1 cellular context compared by ENCODE assay signal in the genomic region with DNA sequence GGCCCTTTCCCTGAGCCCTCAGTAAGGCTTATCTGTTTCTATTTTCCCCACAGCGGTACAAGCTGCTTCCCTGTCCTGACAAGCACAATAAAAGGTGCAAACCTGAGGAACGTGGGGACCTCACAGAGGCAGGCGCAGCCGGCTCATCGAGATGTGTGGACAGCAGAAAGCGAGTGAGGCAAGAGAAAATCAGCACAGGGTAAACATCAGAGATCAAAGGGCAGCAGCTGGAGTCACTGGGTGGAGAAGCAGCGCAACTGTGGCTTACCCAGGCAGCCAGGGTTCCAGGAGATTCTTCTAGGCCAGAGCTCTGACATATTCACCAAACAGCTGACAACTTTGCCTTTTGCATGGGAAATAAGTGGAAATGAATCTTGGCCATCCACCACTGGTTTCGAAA.
TF ChIP-seq lines count a peak whose summit lies in the region.

No MANE protein-coding gene starts in this region.

TF ChIP-seq in HepG2, 621 proteins besides CTCF, POLR2A, EP300 and RAD21 (continued from another document and continues in another):
- TF ChIP-seq, protein P1, sequence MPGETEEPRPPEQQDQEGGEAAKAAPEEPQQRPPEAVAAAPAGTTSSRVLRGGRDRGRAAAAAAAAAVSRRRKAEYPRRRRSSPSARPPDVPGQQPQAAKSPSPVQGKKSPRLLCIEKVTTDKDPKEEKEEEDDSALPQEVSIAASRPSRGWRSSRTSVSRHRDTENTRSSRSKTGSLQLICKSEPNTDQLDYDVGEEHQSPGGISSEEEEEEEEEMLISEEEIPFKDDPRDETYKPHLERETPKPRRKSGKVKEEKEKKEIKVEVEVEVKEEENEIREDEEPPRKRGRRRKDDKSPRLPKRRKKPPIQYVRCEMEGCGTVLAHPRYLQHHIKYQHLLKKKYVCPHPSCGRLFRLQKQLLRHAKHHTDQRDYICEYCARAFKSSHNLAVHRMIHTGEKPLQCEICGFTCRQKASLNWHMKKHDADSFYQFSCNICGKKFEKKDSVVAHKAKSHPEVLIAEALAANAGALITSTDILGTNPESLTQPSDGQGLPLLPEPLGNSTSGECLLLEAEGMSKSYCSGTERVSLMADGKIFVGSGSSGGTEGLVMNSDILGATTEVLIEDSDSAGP (CRISPR knock-in tag; IDR thresholded peaks at IDR 0.05; ENCODE audit: borderline replicate concordance): no peak
- TF ChIP-seq, protein P2, sequence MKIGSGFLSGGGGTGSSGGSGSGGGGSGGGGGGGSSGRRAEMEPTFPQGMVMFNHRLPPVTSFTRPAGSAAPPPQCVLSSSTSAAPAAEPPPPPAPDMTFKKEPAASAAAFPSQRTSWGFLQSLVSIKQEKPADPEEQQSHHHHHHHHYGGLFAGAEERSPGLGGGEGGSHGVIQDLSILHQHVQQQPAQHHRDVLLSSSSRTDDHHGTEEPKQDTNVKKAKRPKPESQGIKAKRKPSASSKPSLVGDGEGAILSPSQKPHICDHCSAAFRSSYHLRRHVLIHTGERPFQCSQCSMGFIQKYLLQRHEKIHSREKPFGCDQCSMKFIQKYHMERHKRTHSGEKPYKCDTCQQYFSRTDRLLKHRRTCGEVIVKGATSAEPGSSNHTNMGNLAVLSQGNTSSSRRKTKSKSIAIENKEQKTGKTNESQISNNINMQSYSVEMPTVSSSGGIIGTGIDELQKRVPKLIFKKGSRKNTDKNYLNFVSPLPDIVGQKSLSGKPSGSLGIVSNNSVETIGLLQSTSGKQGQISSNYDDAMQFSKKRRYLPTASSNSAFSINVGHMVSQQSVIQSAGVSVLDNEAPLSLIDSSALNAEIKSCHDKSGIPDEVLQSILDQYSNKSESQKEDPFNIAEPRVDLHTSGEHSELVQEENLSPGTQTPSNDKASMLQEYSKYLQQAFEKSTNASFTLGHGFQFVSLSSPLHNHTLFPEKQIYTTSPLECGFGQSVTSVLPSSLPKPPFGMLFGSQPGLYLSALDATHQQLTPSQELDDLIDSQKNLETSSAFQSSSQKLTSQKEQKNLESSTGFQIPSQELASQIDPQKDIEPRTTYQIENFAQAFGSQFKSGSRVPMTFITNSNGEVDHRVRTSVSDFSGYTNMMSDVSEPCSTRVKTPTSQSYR (CRISPR knock-in tag; IDR thresholded peaks at IDR 0.05; ENCODE audit: borderline replicate concordance): peak; percentile 52
- TF ChIP-seq BRCA1 (CRISPR knock-in tag; IDR thresholded peaks at IDR 0.05) (no peak), ZNF234 (CRISPR knock-in tag; conservative IDR thresholded peaks at IDR 0.05) (no peak), AGO1 (IDR thresholded peaks at IDR 0.05; ENCODE audit: low read depth, low read length, poor library complexity, severe bottlenecking) (no peak), PAX8 (CRISPR knock-in tag; IDR thresholded peaks at IDR 0.05; ENCODE audit: borderline replicate concordance) (no peak), ZNF589 (CRISPR knock-in tag; conservative IDR thresholded peaks at IDR 0.05) (no peak), ATM (IDR thresholded peaks at IDR 0.05; ENCODE audit: borderline replicate concordance) (no peak), MAFG (CRISPR knock-in tag; IDR thresholded peaks at IDR 0.05) (no peak), ZNF850 (CRISPR knock-in tag; conservative IDR thresholded peaks at IDR 0.05) (no peak), JARID2 (CRISPR knock-in tag; IDR thresholded peaks at IDR 0.05; ENCODE audit: insufficient replicate concordance) (no peak), ZNF335 (CRISPR knock-in tag; IDR thresholded peaks at IDR 0.05) (no peak), NBN (conservative IDR thresholded peaks at IDR 0.05) (no peak), ZNF121 (CRISPR knock-in tag; IDR thresholded peaks at IDR 0.05) (no peak), ZNF557 (CRISPR knock-in tag; IDR thresholded peaks at IDR 0.05) (no peak), ELF4 (CRISPR knock-in tag; IDR thresholded peaks at IDR 0.05; ENCODE audit: borderline replicate concordance) (no peak), ZNF264 (CRISPR knock-in tag; IDR thresholded peaks at IDR 0.05) (0 out of 2 replicates have a peak, but pooled peaks have one; percentile 38), ZSCAN20 (CRISPR knock-in tag; IDR thresholded peaks at IDR 0.05; ENCODE audit: borderline replicate concordance) (no peak), KDM1A (CRISPR knock-in tag; IDR thresholded peaks at IDR 0.05) (peak; percentile 98), MATR3 (CRISPR knock-in tag; IDR thresholded peaks at IDR 0.05) (no peak), SNRNP70 (IDR thresholded peaks at IDR 0.05; ENCODE audit: low read depth, low read length) (no peak), ZNF24 (IDR thresholded peaks at IDR 0.05) (no peak), NR2C2 (CRISPR knock-in tag; IDR thresholded peaks at IDR 0.05; ENCODE audit: borderline replicate concordance) (peak; percentile 55), SUZ12 (IDR thresholded peaks at IDR 0.05; ENCODE audit: low read depth, low read length) (no peak), ZNF225 (CRISPR knock-in tag; IDR thresholded peaks at IDR 0.05) (no peak), NAIF1 (CRISPR knock-in tag; IDR thresholded peaks at IDR 0.05; ENCODE audit: borderline replicate concordance) (no peak), PHF5A (CRISPR knock-in tag; IDR thresholded peaks at IDR 0.05; ENCODE audit: low read depth, unreplicated experiment) (no peak)
- TF ChIP-seq, protein P3, sequence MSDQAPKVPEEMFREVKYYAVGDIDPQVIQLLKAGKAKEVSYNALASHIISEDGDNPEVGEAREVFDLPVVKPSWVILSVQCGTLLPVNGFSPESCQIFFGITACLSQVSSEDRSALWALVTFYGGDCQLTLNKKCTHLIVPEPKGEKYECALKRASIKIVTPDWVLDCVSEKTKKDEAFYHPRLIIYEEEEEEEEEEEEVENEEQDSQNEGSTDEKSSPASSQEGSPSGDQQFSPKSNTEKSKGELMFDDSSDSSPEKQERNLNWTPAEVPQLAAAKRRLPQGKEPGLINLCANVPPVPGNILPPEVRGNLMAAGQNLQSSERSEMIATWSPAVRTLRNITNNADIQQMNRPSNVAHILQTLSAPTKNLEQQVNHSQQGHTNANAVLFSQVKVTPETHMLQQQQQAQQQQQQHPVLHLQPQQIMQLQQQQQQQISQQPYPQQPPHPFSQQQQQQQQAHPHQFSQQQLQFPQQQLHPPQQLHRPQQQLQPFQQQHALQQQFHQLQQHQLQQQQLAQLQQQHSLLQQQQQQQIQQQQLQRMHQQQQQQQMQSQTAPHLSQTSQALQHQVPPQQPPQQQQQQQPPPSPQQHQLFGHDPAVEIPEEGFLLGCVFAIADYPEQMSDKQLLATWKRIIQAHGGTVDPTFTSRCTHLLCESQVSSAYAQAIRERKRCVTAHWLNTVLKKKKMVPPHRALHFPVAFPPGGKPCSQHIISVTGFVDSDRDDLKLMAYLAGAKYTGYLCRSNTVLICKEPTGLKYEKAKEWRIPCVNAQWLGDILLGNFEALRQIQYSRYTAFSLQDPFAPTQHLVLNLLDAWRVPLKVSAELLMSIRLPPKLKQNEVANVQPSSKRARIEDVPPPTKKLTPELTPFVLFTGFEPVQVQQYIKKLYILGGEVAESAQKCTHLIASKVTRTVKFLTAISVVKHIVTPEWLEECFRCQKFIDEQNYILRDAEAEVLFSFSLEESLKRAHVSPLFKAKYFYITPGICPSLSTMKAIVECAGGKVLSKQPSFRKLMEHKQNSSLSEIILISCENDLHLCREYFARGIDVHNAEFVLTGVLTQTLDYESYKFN (CRISPR knock-in tag; conservative IDR thresholded peaks at IDR 0.05): peak; percentile 68; the same call in 1 of the 2 replicates
- TF ChIP-seq, protein P4, sequence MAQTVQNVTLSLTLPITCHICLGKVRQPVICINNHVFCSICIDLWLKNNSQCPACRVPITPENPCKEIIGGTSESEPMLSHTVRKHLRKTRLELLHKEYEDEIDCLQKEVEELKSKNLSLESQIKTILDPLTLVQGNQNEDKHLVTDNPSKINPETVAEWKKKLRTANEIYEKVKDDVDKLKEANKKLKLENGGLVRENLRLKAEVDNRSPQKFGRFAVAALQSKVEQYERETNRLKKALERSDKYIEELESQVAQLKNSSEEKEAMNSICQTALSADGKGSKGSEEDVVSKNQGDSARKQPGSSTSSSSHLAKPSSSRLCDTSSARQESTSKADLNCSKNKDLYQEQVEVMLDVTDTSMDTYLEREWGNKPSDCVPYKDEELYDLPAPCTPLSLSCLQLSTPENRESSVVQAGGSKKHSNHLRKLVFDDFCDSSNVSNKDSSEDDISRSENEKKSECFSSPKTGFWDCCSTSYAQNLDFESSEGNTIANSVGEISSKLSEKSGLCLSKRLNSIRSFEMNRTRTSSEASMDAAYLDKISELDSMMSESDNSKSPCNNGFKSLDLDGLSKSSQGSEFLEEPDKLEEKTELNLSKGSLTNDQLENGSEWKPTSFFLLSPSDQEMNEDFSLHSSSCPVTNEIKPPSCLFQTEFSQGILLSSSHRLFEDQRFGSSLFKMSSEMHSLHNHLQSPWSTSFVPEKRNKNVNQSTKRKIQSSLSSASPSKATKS (CRISPR knock-in tag; IDR thresholded peaks at IDR 0.05): no peak
- TF ChIP-seq, protein P5, sequence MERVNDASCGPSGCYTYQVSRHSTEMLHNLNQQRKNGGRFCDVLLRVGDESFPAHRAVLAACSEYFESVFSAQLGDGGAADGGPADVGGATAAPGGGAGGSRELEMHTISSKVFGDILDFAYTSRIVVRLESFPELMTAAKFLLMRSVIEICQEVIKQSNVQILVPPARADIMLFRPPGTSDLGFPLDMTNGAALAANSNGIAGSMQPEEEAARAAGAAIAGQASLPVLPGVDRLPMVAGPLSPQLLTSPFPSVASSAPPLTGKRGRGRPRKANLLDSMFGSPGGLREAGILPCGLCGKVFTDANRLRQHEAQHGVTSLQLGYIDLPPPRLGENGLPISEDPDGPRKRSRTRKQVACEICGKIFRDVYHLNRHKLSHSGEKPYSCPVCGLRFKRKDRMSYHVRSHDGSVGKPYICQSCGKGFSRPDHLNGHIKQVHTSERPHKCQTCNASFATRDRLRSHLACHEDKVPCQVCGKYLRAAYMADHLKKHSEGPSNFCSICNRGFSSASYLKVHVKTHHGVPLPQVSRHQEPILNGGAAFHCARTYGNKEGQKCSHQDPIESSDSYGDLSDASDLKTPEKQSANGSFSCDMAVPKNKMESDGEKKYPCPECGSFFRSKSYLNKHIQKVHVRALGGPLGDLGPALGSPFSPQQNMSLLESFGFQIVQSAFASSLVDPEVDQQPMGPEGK (CRISPR knock-in tag; IDR thresholded peaks at IDR 0.05): 0 out of 2 replicates have a peak, but pooled peaks have one; percentile 37
- TF ChIP-seq, protein P6, sequence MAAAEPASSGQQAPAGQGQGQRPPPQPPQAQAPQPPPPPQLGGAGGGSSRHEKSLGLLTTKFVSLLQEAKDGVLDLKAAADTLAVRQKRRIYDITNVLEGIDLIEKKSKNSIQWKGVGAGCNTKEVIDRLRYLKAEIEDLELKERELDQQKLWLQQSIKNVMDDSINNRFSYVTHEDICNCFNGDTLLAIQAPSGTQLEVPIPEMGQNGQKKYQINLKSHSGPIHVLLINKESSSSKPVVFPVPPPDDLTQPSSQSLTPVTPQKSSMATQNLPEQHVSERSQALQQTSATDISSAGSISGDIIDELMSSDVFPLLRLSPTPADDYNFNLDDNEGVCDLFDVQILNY (CRISPR knock-in tag; conservative IDR thresholded peaks at IDR 0.05): no peak
- TF ChIP-seq, protein P7, sequence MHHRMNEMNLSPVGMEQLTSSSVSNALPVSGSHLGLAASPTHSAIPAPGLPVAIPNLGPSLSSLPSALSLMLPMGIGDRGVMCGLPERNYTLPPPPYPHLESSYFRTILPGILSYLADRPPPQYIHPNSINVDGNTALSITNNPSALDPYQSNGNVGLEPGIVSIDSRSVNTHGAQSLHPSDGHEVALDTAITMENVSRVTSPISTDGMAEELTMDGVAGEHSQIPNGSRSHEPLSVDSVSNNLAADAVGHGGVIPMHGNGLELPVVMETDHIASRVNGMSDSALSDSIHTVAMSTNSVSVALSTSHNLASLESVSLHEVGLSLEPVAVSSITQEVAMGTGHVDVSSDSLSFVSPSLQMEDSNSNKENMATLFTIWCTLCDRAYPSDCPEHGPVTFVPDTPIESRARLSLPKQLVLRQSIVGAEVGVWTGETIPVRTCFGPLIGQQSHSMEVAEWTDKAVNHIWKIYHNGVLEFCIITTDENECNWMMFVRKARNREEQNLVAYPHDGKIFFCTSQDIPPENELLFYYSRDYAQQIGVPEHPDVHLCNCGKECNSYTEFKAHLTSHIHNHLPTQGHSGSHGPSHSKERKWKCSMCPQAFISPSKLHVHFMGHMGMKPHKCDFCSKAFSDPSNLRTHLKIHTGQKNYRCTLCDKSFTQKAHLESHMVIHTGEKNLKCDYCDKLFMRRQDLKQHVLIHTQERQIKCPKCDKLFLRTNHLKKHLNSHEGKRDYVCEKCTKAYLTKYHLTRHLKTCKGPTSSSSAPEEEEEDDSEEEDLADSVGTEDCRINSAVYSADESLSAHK (CRISPR knock-in tag; IDR thresholded peaks at IDR 0.05; ENCODE audit: borderline replicate concordance): no peak
- TF ChIP-seq, protein P8, sequence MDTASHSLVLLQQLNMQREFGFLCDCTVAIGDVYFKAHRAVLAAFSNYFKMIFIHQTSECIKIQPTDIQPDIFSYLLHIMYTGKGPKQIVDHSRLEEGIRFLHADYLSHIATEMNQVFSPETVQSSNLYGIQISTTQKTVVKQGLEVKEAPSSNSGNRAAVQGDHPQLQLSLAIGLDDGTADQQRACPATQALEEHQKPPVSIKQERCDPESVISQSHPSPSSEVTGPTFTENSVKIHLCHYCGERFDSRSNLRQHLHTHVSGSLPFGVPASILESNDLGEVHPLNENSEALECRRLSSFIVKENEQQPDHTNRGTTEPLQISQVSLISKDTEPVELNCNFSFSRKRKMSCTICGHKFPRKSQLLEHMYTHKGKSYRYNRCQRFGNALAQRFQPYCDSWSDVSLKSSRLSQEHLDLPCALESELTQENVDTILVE (CRISPR knock-in tag; IDR thresholded peaks at IDR 0.05): 0 out of 2 replicates have a peak, but pooled peaks have one; percentile 29
- TF ChIP-seq, protein P9, sequence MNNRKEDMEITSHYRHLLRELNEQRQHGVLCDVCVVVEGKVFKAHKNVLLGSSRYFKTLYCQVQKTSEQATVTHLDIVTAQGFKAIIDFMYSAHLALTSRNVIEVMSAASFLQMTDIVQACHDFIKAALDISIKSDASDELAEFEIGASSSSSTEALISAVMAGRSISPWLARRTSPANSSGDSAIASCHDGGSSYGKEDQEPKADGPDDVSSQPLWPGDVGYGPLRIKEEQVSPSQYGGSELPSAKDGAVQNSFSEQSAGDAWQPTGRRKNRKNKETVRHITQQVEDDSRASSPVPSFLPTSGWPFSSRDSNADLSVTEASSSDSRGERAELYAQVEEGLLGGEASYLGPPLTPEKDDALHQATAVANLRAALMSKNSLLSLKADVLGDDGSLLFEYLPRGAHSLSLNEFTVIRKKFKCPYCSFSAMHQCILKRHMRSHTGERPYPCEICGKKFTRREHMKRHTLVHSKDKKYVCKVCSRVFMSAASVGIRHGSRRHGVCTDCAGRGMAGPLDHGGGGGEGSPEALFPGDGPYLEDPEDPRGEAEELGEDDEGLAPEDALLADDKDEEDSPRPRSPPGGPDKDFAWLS (CRISPR knock-in tag; IDR thresholded peaks at IDR 0.05; ENCODE audit: borderline replicate concordance): no peak
- TF ChIP-seq, protein P10, sequence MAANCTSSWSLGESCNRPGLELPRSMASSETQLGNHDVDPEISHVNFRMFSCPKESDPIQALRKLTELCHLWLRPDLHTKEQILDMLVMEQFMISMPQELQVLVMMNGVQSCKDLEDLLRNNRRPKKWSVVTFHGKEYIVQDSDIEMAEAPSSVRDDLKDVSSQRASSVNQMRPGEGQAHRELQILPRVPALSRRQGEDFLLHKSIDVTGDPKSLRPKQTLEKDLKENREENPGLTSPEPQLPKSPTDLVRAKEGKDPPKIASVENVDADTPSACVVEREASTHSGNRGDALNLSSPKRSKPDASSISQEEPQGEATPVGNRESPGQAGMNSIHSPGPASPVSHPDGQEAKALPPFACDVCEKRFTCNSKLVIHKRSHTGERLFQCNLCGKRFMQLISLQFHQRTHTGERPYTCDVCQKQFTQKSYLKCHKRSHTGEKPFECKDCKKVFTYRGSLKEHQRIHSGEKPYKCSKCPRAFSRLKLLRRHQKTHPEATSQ (CRISPR knock-in tag; IDR thresholded peaks at IDR 0.05; ENCODE audit: borderline replicate concordance): no peak
- TF ChIP-seq, protein P11, sequence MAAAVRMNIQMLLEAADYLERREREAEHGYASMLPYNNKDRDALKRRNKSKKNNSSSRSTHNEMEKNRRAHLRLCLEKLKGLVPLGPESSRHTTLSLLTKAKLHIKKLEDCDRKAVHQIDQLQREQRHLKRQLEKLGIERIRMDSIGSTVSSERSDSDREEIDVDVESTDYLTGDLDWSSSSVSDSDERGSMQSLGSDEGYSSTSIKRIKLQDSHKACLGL (CRISPR knock-in tag; IDR thresholded peaks at IDR 0.05): no peak
